Comparison of ENCODE assay signal across 18 cellular contexts in genomic region chr4:121676388-121677075, GRCh38.
"Had no signal": no experiment of that assay in that cellular context is flagged by ENCODE, and none has a peak within 500 bp of the region (broad histone marks: within the 10 kb centered on the region; RNA-seq: fewer than 3 reads in every experiment).

No MANE protein-coding gene starts in this region.

- DNase-seq: activated B cell treated with CpG ODN at 0.5 μM for 24 hours; activated CD4-positive, alpha-beta T cell treated with anti-CD3 and anti-CD28 coated beads for 4 hours; activated CD8-positive, alpha-beta memory T cell treated with anti-CD3 and anti-CD28 coated beads, Interleukin-2, amount 50 U/mL, for 4 hours; activated naive CD4-positive, alpha-beta T cell treated with anti-CD3 and anti-CD28 coated beads for 36 hours; activated naive CD8-positive, alpha-beta T cell treated with anti-CD3 and anti-CD28 coated beads, Interleukin-2, amount 50 U/mL, for 24 hours; activated T-cell treated with anti-CD3 and anti-CD28 coated beads, Interleukin-2, amount 50 U/mL, for 4 hours; aorta; central memory CD4-positive, alpha-beta T cell; colonic mucosa; gastrocnemius medialis; heart left ventricle; lower lobe of right lung; sigmoid colon; stimulated activated naive B cell treated with anti-CD40 and anti-IgM and Interleukin-4, amounts not matched to agents 10 μg/mL and 1 μg/mL and 100 μg/mL, for 72 hours had no signal

- H2AFZ ChIP-seq: parathyroid adenoma had no signal

- H3K27ac Mint-ChIP-seq: activated B cell treated with CpG ODN at 0.5 μM for 24 hours; activated naive CD4-positive, alpha-beta T cell treated with anti-CD3 and anti-CD28 coated beads for 36 hours; activated naive CD8-positive, alpha-beta T cell treated with anti-CD3 and anti-CD28 coated beads, Interleukin-2, amount 50 U/mL, for 24 hours; mesothelial cell of epicardium; natural killer cell treated with Interleukin-12 subunit alpha and Interleukin-12 subunit beta and Interleukin-15 and Interleukin-18, amount 100 ng/mL, for 72 hours; stimulated activated naive B cell treated with anti-CD40 and anti-IgM and Interleukin-4, amounts not matched to agents 10 μg/mL and 1 μg/mL and 100 μg/mL, for 72 hours had no signal

- H3K4me1 Mint-ChIP-seq: activated B cell treated with CpG ODN at 0.5 μM for 24 hours; activated naive CD8-positive, alpha-beta T cell treated with anti-CD3 and anti-CD28 coated beads, Interleukin-2, amount 50 U/mL, for 24 hours; stimulated activated naive B cell treated with anti-CD40 and anti-IgM and Interleukin-4, amounts not matched to agents 10 μg/mL and 1 μg/mL and 100 μg/mL, for 72 hours had no signal

- H3K79me2 ChIP-seq: parathyroid adenoma had no signal

- H3K4me3 Mint-ChIP-seq: activated B cell treated with CpG ODN at 0.5 μM for 24 hours; activated naive CD4-positive, alpha-beta T cell treated with anti-CD3 and anti-CD28 coated beads for 36 hours; activated naive CD8-positive, alpha-beta T cell treated with anti-CD3 and anti-CD28 coated beads, Interleukin-2, amount 50 U/mL, for 24 hours; activated T-cell treated with anti-CD3 and anti-CD28 coated beads, Interleukin-2, amount 50 U/mL, for 4 hours; mesothelial cell of epicardium; natural killer cell treated with Interleukin-12 subunit alpha and Interleukin-12 subunit beta and Interleukin-15 and Interleukin-18, amount 100 ng/mL, for 72 hours; stimulated activated naive B cell treated with anti-CD40 and anti-IgM and Interleukin-4, amounts not matched to agents 10 μg/mL and 1 μg/mL and 100 μg/mL, for 72 hours had no signal

- H3K27me3 Mint-ChIP-seq: activated B cell treated with CpG ODN at 0.5 μM for 24 hours; activated naive CD8-positive, alpha-beta T cell treated with anti-CD3 and anti-CD28 coated beads, Interleukin-2, amount 50 U/mL, for 24 hours; natural killer cell treated with Interleukin-12 subunit alpha and Interleukin-12 subunit beta and Interleukin-15 and Interleukin-18, amount 100 ng/mL, for 72 hours; stimulated activated naive B cell treated with anti-CD40 and anti-IgM and Interleukin-4, amounts not matched to agents 10 μg/mL and 1 μg/mL and 100 μg/mL, for 72 hours had no signal

- H3K9ac ChIP-seq: parathyroid adenoma had no signal

- H3K9me3 Mint-ChIP-seq: activated B cell treated with CpG ODN at 0.5 μM for 24 hours; activated naive CD4-positive, alpha-beta T cell treated with anti-CD3 and anti-CD28 coated beads for 36 hours; activated naive CD8-positive, alpha-beta T cell treated with anti-CD3 and anti-CD28 coated beads, Interleukin-2, amount 50 U/mL, for 24 hours; activated T-cell treated with anti-CD3 and anti-CD28 coated beads, Interleukin-2, amount 50 U/mL, for 4 hours; mesothelial cell of epicardium; natural killer cell treated with Interleukin-12 subunit alpha and Interleukin-12 subunit beta and Interleukin-15 and Interleukin-18, amount 100 ng/mL, for 72 hours; stimulated activated naive B cell treated with anti-CD40 and anti-IgM and Interleukin-4, amounts not matched to agents 10 μg/mL and 1 μg/mL and 100 μg/mL, for 72 hours had no signal

- ATAC-seq: activated naive CD8-positive, alpha-beta T cell treated with anti-CD3 and anti-CD28 coated beads, Interleukin-2, amount 50 U/mL, for 24 hours; activated T-cell treated with anti-CD3 and anti-CD28 coated beads, Interleukin-2, amount 50 U/mL, for 4 hours; gastrocnemius medialis; natural killer cell treated with Interleukin-12 subunit alpha and Interleukin-12 subunit beta and Interleukin-15 and Interleukin-18, amount 100 ng/mL, for 72 hours; stimulated activated naive B cell treated with anti-CD40 and anti-IgM and Interleukin-4, amounts not matched to agents 10 μg/mL and 1 μg/mL and 100 μg/mL, for 72 hours had no signal

- H3K4me1 ChIP-seq: colonic mucosa, gastrocnemius medialis, lower lobe of right lung, parathyroid adenoma, sigmoid colon had no signal

- H3K27ac ChIP-seq: brain microvascular endothelial cell, colonic mucosa, gastrocnemius medialis, heart left ventricle, lower lobe of right lung, parathyroid adenoma, sigmoid colon had no signal

- H3K9me3 ChIP-seq: colonic mucosa, gastrocnemius medialis, heart left ventricle, lower lobe of right lung, sigmoid colon had no signal

- H3K4me3 ChIP-seq: colonic mucosa, gastrocnemius medialis, heart left ventricle, lower lobe of right lung, sigmoid colon had no signal

- H3K36me3 ChIP-seq: colonic mucosa had no signal

- H3K27me3 ChIP-seq: brain microvascular endothelial cell, colonic mucosa, gastrocnemius medialis, heart left ventricle, sigmoid colon had no signal
